Comparison of ENCODE assay signal across 8 cellular contexts in genomic region chr5:141524604-141525597, GRCh38.
DNase-seq lines count a peak whose midpoint lies in the region; ATAC-seq lines count a peak whose summit lies in the region.

No MANE protein-coding gene starts in this region.

- ATAC-seq in GM21381 (IDR thresholded peaks at IDR 0.05; ENCODE audit: unreplicated experiment): peak; percentile 76

- DNase-seq in D341Med (ENCODE audit: low spot score): peak; percentile 87
- peak; percentile 91 for DNase-seq in HPDE6-E6E7 (ENCODE audit: extremely low spot score)
- DNase-seq in NCI-H82 (lab: John Stamatoyannopoulos, UW): peak; percentile 82
- peak; percentile 70 for DNase-seq in activated CD8-positive, alpha-beta memory T cell treated with anti-CD3 and anti-CD28 coated beads, Interleukin-2, amount 50 U/mL, for 48 hours
- DNase-seq in epithelial cell of prostate (ENCODE audit: low read depth, low spot score): no peak
- DNase-seq in midbrain (lab: John Stamatoyannopoulos, UW): peak; percentile 91
- DNase-seq in stimulated activated naive CD4-positive, alpha-beta T cell treated with Interleukin-2 at 50 U/mL for 16 hours (lab: John Stamatoyannopoulos, UW): peak; percentile 10

- H3K27ac ChIP-seq in epithelial cell of prostate: peak overlapping the region; percentile 45
